In the genomic region with DNA sequence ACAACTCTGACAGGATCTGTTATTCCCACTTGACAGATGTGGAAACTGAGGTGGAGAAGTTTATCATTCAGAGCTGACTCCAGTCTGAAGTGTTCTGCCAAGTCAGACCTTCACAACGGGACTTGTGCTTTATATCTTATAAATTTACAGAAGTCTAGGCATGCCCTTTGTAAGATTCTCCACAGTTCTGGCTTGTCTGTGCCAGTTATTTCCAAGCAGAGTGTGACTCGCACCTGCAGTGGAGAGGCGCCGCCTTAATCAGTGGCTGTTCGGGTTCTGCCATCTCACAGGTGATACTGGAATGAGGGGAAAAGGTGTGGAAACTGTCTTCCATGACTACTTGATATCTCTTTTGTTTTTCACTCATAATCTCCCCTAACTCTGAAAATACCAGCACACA, we compare ENCODE assay signal across 33 cellular contexts.
"Had no signal": no experiment of that assay in that cellular context is flagged by ENCODE, and none has a peak within 500 bp of the region (broad histone marks: within the 10 kb centered on the region; RNA-seq: fewer than 3 reads in every experiment).

No MANE protein-coding gene starts in this region.

- H3K27me3 Mint-ChIP-seq: activated naive CD4-positive, alpha-beta T cell treated with anti-CD3 and anti-CD28 coated beads, Interleukin-2, amount 10 ng/mL, durations not matched to agents 7 days and 5 days; activated naive CD8-positive, alpha-beta T cell treated with anti-CD3 and anti-CD28 coated beads, Interleukin-2, amount 10 ng/mL, durations not matched to agents 7 days and 5 days; naive B cell; T-helper 17 cell had no signal

- H3K27me3 ChIP-seq: brain microvascular endothelial cell, gastrocnemius medialis, hepatocyte, pancreas, suprapubic skin, transverse colon had no signal

- H3K4me1 Mint-ChIP-seq: activated naive CD4-positive, alpha-beta T cell treated with anti-CD3 and anti-CD28 coated beads, Interleukin-2, amount 10 ng/mL, durations not matched to agents 7 days and 5 days; mesothelial cell of epicardium; naive B cell; T-helper 17 cell had no signal

- ATAC-seq: activated CD4-positive, CD25-positive, alpha-beta regulatory T cell treated with anti-CD3 and anti-CD28 coated beads, Interleukin-2, amount 50 U/mL, for 24 hours; gastrocnemius medialis; left cardiac atrium; pancreas; SK-N-SH treated with all-trans-retinoic acid at 6 μM for 48 hours; T-helper 17 cell had no signal

- H3K4me1 ChIP-seq: gastrocnemius medialis, pancreas, prostate gland, transverse colon had no signal

- H3K4me3 Mint-ChIP-seq: activated naive CD4-positive, alpha-beta T cell treated with anti-CD3 and anti-CD28 coated beads, Interleukin-2, amount 10 ng/mL, durations not matched to agents 7 days and 5 days; activated naive CD8-positive, alpha-beta T cell treated with anti-CD3 and anti-CD28 coated beads, Interleukin-2, amount 10 ng/mL, durations not matched to agents 7 days and 5 days; activated T-helper 1 cell treated with anti-CD3 and anti-CD28 coated beads, Interleukin-12 subunit alpha, Interleukin-12 subunit beta, Interleukin-2, Interleukin-4 antibody, amounts not matched to agents 30 ng/mL and 10 ng/mL and 1 ng/mL, durations not matched to agents 14 hours and 24 hours and 36 hours; mesothelial cell of epicardium; naive B cell; T-helper 17 cell had no signal

- H3K36me3 ChIP-seq: prostate gland, WERI-Rb-1 had no signal

- H3K36me3 Mint-ChIP-seq: mesothelial cell of epicardium had no signal

- FAIRE-seq: astrocyte, urothelium cell line had no signal

- DNase-seq: activated CD4-positive, alpha-beta T cell treated with anti-CD3 and anti-CD28 coated beads for 48 hours; activated CD4-positive, alpha-beta T cell treated with anti-CD3 and anti-CD28 coated beads, Interleukin-2, amount 50 U/mL, for 48 hours; activated CD8-positive, alpha-beta memory T cell treated with anti-CD3 and anti-CD28 coated beads, Interleukin-2, amount 50 U/mL, for 4 hours; activated effector memory CD4-positive, alpha-beta T cell treated with anti-CD3 and anti-CD28 coated beads, Interleukin-2, amount 50 U/mL, for 16 hours; activated naive CD4-positive, alpha-beta T cell treated with anti-CD3 and anti-CD28 coated beads, Interleukin-2, amount 10 ng/mL, durations not matched to agents 7 days and 5 days; activated naive CD8-positive, alpha-beta T cell treated with anti-CD3 and anti-CD28 coated beads, Interleukin-2, amount 10 ng/mL, durations not matched to agents 7 days and 5 days; activated T-cell treated with anti-CD3 and anti-CD28 coated beads, Interleukin-2, amount 50 U/mL, for 1 hour; brain microvascular endothelial cell; cerebellar nuclear complex; gastrocnemius medialis; islet precursor cell; left cardiac atrium; left ventricle myocardium superior; naive B cell; pancreas; retina; stimulated activated CD4-positive, alpha-beta T cell treated with anti-CD3 and anti-CD28 coated beads, Interleukin-2, amount 100 ng/mL, for 24 hours; stimulated activated naive CD4-positive, alpha-beta T cell; T-helper 17 cell; T1000; transverse colon; WERI-Rb-1 had no signal

- H3K27ac ChIP-seq: brain microvascular endothelial cell, gastrocnemius medialis, hepatocyte, pancreas, prostate gland, suprapubic skin, transverse colon, WERI-Rb-1 had no signal

- H3K27ac Mint-ChIP-seq: activated naive CD4-positive, alpha-beta T cell treated with anti-CD3 and anti-CD28 coated beads, Interleukin-2, amount 10 ng/mL, durations not matched to agents 7 days and 5 days; activated naive CD8-positive, alpha-beta T cell treated with anti-CD3 and anti-CD28 coated beads, Interleukin-2, amount 10 ng/mL, durations not matched to agents 7 days and 5 days; activated T-helper 1 cell treated with anti-CD3 and anti-CD28 coated beads, Interleukin-12 subunit alpha, Interleukin-12 subunit beta, Interleukin-2, Interleukin-4 antibody, amounts not matched to agents 30 ng/mL and 10 ng/mL and 1 ng/mL, durations not matched to agents 14 hours and 24 hours and 36 hours; mesothelial cell of epicardium; T-helper 17 cell had no signal

- H3K9me3 ChIP-seq: gastrocnemius medialis, pancreas, prostate gland, suprapubic skin, transverse colon had no signal

- H3K4me3 ChIP-seq: coronary artery, gastrocnemius medialis, hepatocyte, pancreas, prostate gland, smooth muscle cell, suprapubic skin, transverse colon had no signal

- H3K9me3 Mint-ChIP-seq: activated naive CD4-positive, alpha-beta T cell treated with anti-CD3 and anti-CD28 coated beads, Interleukin-2, amount 10 ng/mL, durations not matched to agents 7 days and 5 days; activated naive CD8-positive, alpha-beta T cell treated with anti-CD3 and anti-CD28 coated beads, Interleukin-2, amount 10 ng/mL, durations not matched to agents 7 days and 5 days; activated T-helper 1 cell treated with anti-CD3 and anti-CD28 coated beads, Interleukin-12 subunit alpha, Interleukin-12 subunit beta, Interleukin-2, Interleukin-4 antibody, amounts not matched to agents 30 ng/mL and 10 ng/mL and 1 ng/mL, durations not matched to agents 14 hours and 24 hours and 36 hours; mesothelial cell of epicardium; naive B cell had no signal
